2 cellular contexts compared by ENCODE assay signal in the genomic region with DNA sequence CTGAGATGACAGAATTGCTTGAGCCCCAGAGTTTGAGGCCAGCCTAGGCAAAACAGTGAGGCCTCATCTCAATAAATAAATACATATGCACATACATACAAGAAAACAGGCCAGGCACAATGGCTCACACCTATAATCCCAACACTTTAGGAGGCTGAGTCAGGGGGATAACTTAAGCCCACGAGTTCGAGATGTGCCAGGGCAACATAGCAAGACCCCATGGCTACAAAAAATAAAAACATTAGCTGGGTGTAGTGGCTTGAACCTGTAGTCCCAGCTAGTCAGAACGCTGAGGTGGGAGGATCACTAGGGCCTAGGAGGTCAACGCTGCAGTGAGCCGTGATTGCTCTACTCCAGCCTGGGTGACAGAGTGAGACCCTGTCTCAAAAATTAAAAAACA.
A peak's percentile ranks its signal among the peaks of the same experiment; 100 is the strongest.
TF ChIP-seq lines count a peak whose summit lies in the region.

No MANE protein-coding gene starts in this region.

TF ChIP-seq in IMR-90, 13 proteins besides CTCF, POLR2A, EP300 and RAD21:
- TF ChIP-seq MAZ (IDR thresholded peaks at IDR 0.05; ENCODE audit: borderline replicate concordance, low read depth, low read length) (no peak), FOS (IDR thresholded peaks at IDR 0.05; ENCODE audit: low read depth, low read length) (no peak), MXI1 (IDR thresholded peaks at IDR 0.05; ENCODE audit: borderline replicate concordance, low read depth, low read length) (no peak), MAFK (IDR thresholded peaks at IDR 0.05; ENCODE audit: low read depth, low read length) (no peak), RFX5 (IDR thresholded peaks at IDR 0.05; ENCODE audit: low read depth, low read length) (no peak), NFE2L2 (IDR thresholded peaks at IDR 0.05; ENCODE audit: low read depth, low read length) (no peak), BHLHE40 (IDR thresholded peaks at IDR 0.05; ENCODE audit: low read depth, low read length) (no peak), RCOR1 (IDR thresholded peaks at IDR 0.05; ENCODE audit: insufficient replicate concordance, low read length) (no peak), CEBPB (IDR thresholded peaks at IDR 0.05; ENCODE audit: low read depth, low read length) (no peak), SMC3 (IDR thresholded peaks at IDR 0.05; ENCODE audit: low read depth, low read length) (no peak), CHD1 (IDR thresholded peaks at IDR 0.05; ENCODE audit: low read depth, low read length) (no peak)
- TF ChIP-seq, protein P1, sequence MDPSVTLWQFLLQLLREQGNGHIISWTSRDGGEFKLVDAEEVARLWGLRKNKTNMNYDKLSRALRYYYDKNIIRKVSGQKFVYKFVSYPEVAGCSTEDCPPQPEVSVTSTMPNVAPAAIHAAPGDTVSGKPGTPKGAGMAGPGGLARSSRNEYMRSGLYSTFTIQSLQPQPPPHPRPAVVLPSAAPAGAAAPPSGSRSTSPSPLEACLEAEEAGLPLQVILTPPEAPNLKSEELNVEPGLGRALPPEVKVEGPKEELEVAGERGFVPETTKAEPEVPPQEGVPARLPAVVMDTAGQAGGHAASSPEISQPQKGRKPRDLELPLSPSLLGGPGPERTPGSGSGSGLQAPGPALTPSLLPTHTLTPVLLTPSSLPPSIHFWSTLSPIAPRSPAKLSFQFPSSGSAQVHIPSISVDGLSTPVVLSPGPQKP (IDR thresholded peaks at IDR 0.05; ENCODE audit: borderline replicate concordance, low read depth, low read length): no peak
- TF ChIP-seq, protein P2, sequence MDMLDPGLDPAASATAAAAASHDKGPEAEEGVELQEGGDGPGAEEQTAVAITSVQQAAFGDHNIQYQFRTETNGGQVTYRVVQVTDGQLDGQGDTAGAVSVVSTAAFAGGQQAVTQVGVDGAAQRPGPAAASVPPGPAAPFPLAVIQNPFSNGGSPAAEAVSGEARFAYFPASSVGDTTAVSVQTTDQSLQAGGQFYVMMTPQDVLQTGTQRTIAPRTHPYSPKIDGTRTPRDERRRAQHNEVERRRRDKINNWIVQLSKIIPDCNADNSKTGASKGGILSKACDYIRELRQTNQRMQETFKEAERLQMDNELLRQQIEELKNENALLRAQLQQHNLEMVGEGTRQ (IDR thresholded peaks at IDR 0.05; ENCODE audit: low read depth, low read length): no peak

TF ChIP-seq in WTC11, 78 proteins besides CTCF, POLR2A, EP300 and RAD21:
- no peak for TF ChIP-seq CBFB (CRISPR knock-in tag; IDR thresholded peaks at IDR 0.05; ENCODE audit: low read depth)
- TF ChIP-seq IRF2 (CRISPR knock-in tag; IDR thresholded peaks at IDR 0.05; ENCODE audit: borderline replicate concordance, low read depth): no peak
- TF ChIP-seq ZNF121 (CRISPR knock-in tag; IDR thresholded peaks at IDR 0.05): peak; percentile 67
